Comparison of ENCODE assay signal across 23 cellular contexts in the genomic region with DNA sequence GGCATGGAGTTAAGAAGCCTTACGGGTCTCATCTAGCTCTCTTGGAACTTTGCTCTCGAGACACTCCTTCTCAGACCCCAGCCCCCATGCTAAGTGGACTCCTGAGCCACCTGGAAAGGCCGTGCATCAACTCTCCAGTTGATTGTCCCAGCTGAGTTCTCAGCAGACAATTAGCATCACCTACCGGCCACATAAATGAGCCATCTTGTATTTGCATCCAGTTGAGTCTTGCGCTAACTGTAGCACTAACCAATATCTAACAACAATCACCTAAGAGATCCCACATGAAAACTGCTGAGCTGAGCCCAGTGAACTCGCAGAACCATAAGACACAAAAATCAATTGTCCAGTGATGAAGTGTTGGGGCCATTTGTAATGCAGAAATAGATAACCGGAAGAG.
"Had no signal": no experiment of that assay in that cellular context is flagged by ENCODE, and none has a peak within 500 bp of the region (broad histone marks: within the 10 kb centered on the region; RNA-seq: fewer than 3 reads in every experiment).

No MANE protein-coding gene starts in this region.

- H3K27me3 ChIP-seq: colonic mucosa, dorsolateral prefrontal cortex, hepatocyte, neural progenitor cell, pancreas, stomach, transverse colon had no signal

- H3K36me3 ChIP-seq: colonic mucosa, left ventricle myocardium inferior, lower lobe of right lung, neural progenitor cell, pancreas, stomach, thoracic aorta, transverse colon had no signal

- H3K4me1 ChIP-seq: neural progenitor cell had no signal

- H3K4me3 ChIP-seq: colonic mucosa, dorsolateral prefrontal cortex, hepatocyte, left ventricle myocardium inferior, lower lobe of right lung, neural progenitor cell, pancreas, smooth muscle cell, stomach, thoracic aorta, transverse colon had no signal

- ATAC-seq: left cardiac atrium; lower lobe of right lung; natural killer cell treated with Interleukin-12 subunit alpha and Interleukin-12 subunit beta and Interleukin-15 and Interleukin-18, amount 100 ng/mL, for 72 hours; pancreas; right cardiac atrium had no signal

- DNase-seq: colonic mucosa; dorsolateral prefrontal cortex; effector CD8-positive, alpha-beta T cell; foreskin melanocyte; head of caudate nucleus; kidney; left cardiac atrium; left ventricle myocardium inferior; lower lobe of right lung; occipital lobe; pancreas; right cardiac atrium; stimulated activated CD4-positive, alpha-beta T cell treated with anti-CD3 and anti-CD28 coated beads, Interleukin-2, amount 100 ng/mL, for 48 hours; stimulated activated CD8-positive, alpha-beta memory T cell treated with anti-CD3 and anti-CD28 coated beads, Interleukin-4, amount 100 ng/mL, for 48 hours; stimulated activated naive B cell treated with anti-CD40 and anti-IgM and Interleukin-4, amounts not matched to agents 10 μg/mL and 1 μg/mL and 100 μg/mL, for 72 hours; stomach; substantia nigra; transverse colon had no signal

- H3K9me3 ChIP-seq: colonic mucosa, left ventricle myocardium inferior, lower lobe of right lung, pancreas, stomach, thoracic aorta, transverse colon had no signal

- H3K27ac ChIP-seq: colonic mucosa, dorsolateral prefrontal cortex, hepatocyte, left ventricle myocardium inferior, lower lobe of right lung, neural progenitor cell, pancreas, stomach, thoracic aorta, transverse colon had no signal
